ENCODE assay signal across 26 cellular contexts in genomic region chr5:166441-167372, GRCh38. TPM values are rescaled to one million over a fixed set of nuclear protein-coding genes. Genes with fewer than 3 reads are reported as not detected.
DNase-seq lines count a peak whose midpoint lies in the region; FAIRE-seq and TF ChIP-seq lines count a peak whose summit lies in the region.
"Had no signal": no experiment of that assay in that cellular context is flagged by ENCODE, and none has a peak within 500 bp of the region (broad histone marks: within the 10 kb centered on the region; RNA-seq: fewer than 3 reads in every experiment).

No MANE protein-coding gene starts in this region.

- H3K27me3 Mint-ChIP-seq in osteocyte (ENCODE audit: unreplicated experiment): no peaks in the 10 kb centered on the region
- H3K27me3 Mint-ChIP-seq: activated CD4-positive, alpha-beta T cell treated with anti-CD3 and anti-CD28 coated beads for 36 hours; stimulated activated memory B cell treated with anti-CD40 and anti-IgM and Interleukin-4, amounts not matched to agents 10 μg/mL and 1 μg/mL and 100 μg/mL, for 72 hours had no signal

- H3K4me3 Mint-ChIP-seq in osteocyte (ENCODE audit: unreplicated experiment): no peak overlapping the region
- H3K4me3 Mint-ChIP-seq: activated CD4-positive, alpha-beta T cell treated with anti-CD3 and anti-CD28 coated beads for 36 hours; naive thymus-derived CD8-positive, alpha-beta T cell; stimulated activated memory B cell treated with anti-CD40 and anti-IgM and Interleukin-4, amounts not matched to agents 10 μg/mL and 1 μg/mL and 100 μg/mL, for 72 hours had no signal

- H3K9me3 ChIP-seq in BE2C: no peaks in the 10 kb centered on the region
- H3K9me3 ChIP-seq in kidney (ENCODE audit: control insufficient read depth in 1 of 2, low read length in 2 of 2): no peaks in the 10 kb centered on the region
- H3K9me3 ChIP-seq: thoracic aorta had no signal

- H3K27ac ChIP-seq in VCaP (peak overlapping the region; percentile 75), kidney (ENCODE audit: low read depth in 2 of 2, low read length in 2 of 2) (no peak overlapping the region)
- H3K27ac ChIP-seq: parathyroid adenoma, thoracic aorta had no signal

- intact Hi-C loops in kidney (cut with DNase I): no loop called here

- H3K36me3 Mint-ChIP-seq in osteocyte (ENCODE audit: unreplicated experiment): no peaks in the 10 kb centered on the region
- H3K36me3 Mint-ChIP-seq: naive thymus-derived CD8-positive, alpha-beta T cell; stimulated activated memory B cell treated with anti-CD40 and anti-IgM and Interleukin-4, amounts not matched to agents 10 μg/mL and 1 μg/mL and 100 μg/mL, for 72 hours had no signal

- H3K9me3 Mint-ChIP-seq in osteocyte (ENCODE audit: unreplicated experiment): no peaks in the 10 kb centered on the region
- H3K9me3 Mint-ChIP-seq: naive thymus-derived CD8-positive, alpha-beta T cell; stimulated activated memory B cell treated with anti-CD40 and anti-IgM and Interleukin-4, amounts not matched to agents 10 μg/mL and 1 μg/mL and 100 μg/mL, for 72 hours had no signal

- no peak overlapping the region for H3K9ac ChIP-seq in kidney (ENCODE audit: low read length in 2 of 2)
- H3K9ac ChIP-seq: parathyroid adenoma had no signal

- FAIRE-seq in kidney (lab: Jason Lieb, UNC): no peak
- FAIRE-seq: colon, endometrium, GM18507 had no signal

- DNase-seq in BE2C: peak; percentile 4
- peak; percentile 58 for DNase-seq in H7
- no peak for DNase-seq in osteocyte (ENCODE audit: extremely low spot score, unreplicated experiment)
- DNase-seq in dermis blood vessel endothelial cell: no peak
- no peak for DNase-seq in NOMO-1 (lab: John Stamatoyannopoulos, UW; ENCODE audit: unreplicated experiment in 2 of 2)
- DNase-seq in stimulated activated CD4-positive, alpha-beta T cell treated with anti-CD3 and anti-CD28 coated beads, Interleukin-4, amount 100 ng/mL, for 24 hours: no peak
- DNase-seq in kidney: no peak
- DNase-seq: activated CD4-positive, alpha-beta T cell treated with anti-CD3 and anti-CD28 coated beads for 36 hours; brain microvascular endothelial cell; GDM1; KG1; kidney glomerular epithelial cell; mesendoderm; MV-4-11; naive thymus-derived CD8-positive, alpha-beta T cell; NCI-H1694 treated with DMSO at 0.1 percent for 48 hours; NCI-H774; OCI-M1 had no signal

- no peaks in the 10 kb centered on the region for H3K36me3 ChIP-seq in BE2C
- no peaks in the 10 kb centered on the region; the same call in 1 of the 2 replicates for H3K36me3 ChIP-seq in H7 (replicated peaks; ENCODE audit: control insufficient read depth, insufficient read depth, low read length)
- H3K36me3 ChIP-seq in kidney (ENCODE audit: control insufficient read depth in 1 of 2, insufficient read depth in 2 of 2, low read length in 2 of 2): no peaks in the 10 kb centered on the region
- H3K36me3 ChIP-seq: brain microvascular endothelial cell, thoracic aorta had no signal

- peak overlapping the region; percentile 96 for H3K27ac Mint-ChIP-seq in osteocyte (ENCODE audit: unreplicated experiment)
- H3K27ac Mint-ChIP-seq: activated CD4-positive, alpha-beta T cell treated with anti-CD3 and anti-CD28 coated beads for 36 hours; stimulated activated memory B cell treated with anti-CD40 and anti-IgM and Interleukin-4, amounts not matched to agents 10 μg/mL and 1 μg/mL and 100 μg/mL, for 72 hours had no signal

- TF ChIP-seq CTCF in BE2C (IDR thresholded peaks at IDR 0.05; ENCODE audit: low read depth, low read length) (no peak), VCaP (conservative IDR thresholded peaks at IDR 0.05) (no peak), osteocyte (IDR thresholded peaks at IDR 0.05) (no peak), kidney (IDR thresholded peaks at IDR 0.05; ENCODE audit: borderline replicate concordance, extremely low read depth, insufficient read depth) (no peak)

- peaks cover 40% of the 10 kb centered on the region for H3K4me1 Mint-ChIP-seq in osteocyte (ENCODE audit: unreplicated experiment)
- H3K4me1 Mint-ChIP-seq: activated CD4-positive, alpha-beta T cell treated with anti-CD3 and anti-CD28 coated beads for 36 hours; naive thymus-derived CD8-positive, alpha-beta T cell; stimulated activated memory B cell treated with anti-CD40 and anti-IgM and Interleukin-4, amounts not matched to agents 10 μg/mL and 1 μg/mL and 100 μg/mL, for 72 hours had no signal

- no peaks in the 10 kb centered on the region for H3K4me1 ChIP-seq in BE2C
- no peaks in the 10 kb centered on the region for H3K4me1 ChIP-seq in kidney (ENCODE audit: control insufficient read depth in 1 of 2, insufficient read depth in 1 of 2, low read depth in 1 of 2, low read length in 2 of 2)
- H3K4me1 ChIP-seq: parathyroid adenoma had no signal

- H3K4me3 ChIP-seq in BE2C (ENCODE audit: low read depth, low read length): no peak overlapping the region
- no peak overlapping the region for H3K4me3 ChIP-seq in H7 (ENCODE audit: insufficient read depth, low read depth, low read length)
- no peak overlapping the region for H3K4me3 ChIP-seq in kidney (ENCODE audit: low read length in 2 of 2)
- H3K4me3 ChIP-seq: thoracic aorta had no signal

- H3K27me3 ChIP-seq in BE2C: peaks cover under 1% of the 10 kb centered on the region; the same call in 1 of the 2 replicates
- H3K27me3 ChIP-seq in H7 (ENCODE audit: control insufficient read depth, insufficient read depth, low read length): no peaks in the 10 kb centered on the region
- H3K27me3 ChIP-seq: brain microvascular endothelial cell had no signal

RNA-seq across cellular contexts. Expression of gene LRRC14B, which starts 24.6 kb away (rescaled TPM):
- not detected for polyA plus RNA-seq in BE2C (2012; ENCODE audit: insufficient read depth, insufficient read length, low read depth)
- total RNA-seq in H7 (2014; rRNA removed; shearing (Covaris generic)): 0.44 TPM in 1 of 2 replicates, not detected in the other
- not detected in 2 replicates for total RNA-seq in osteocyte
- not detected in 2 replicates for total RNA-seq in dermis blood vessel endothelial cell
- not detected for total RNA-seq in kidney
- polyA plus RNA-seq in kidney (ENCODE audit: insufficient read depth, low read depth, low replicate concordance): not detected
- total RNA-seq: fibroblast of lung; naive thymus-derived CD8-positive, alpha-beta T cell; thoracic aorta had no signal
- polyA plus RNA-seq: fibroblast of lung had no signal

RNA-seq across cellular contexts. Expression of gene CCDC127, which starts 51.2 kb away (rescaled TPM):
- polyA plus RNA-seq in BE2C (2012; ENCODE audit: insufficient read depth, insufficient read length, low read depth): 9.0 TPM
- 3.3 and 4.4 TPM in 2 replicates for total RNA-seq in H7 (2014; rRNA removed; shearing (Covaris generic))
- 9.9 and 11.1 TPM in 2 replicates for total RNA-seq in osteocyte
- total RNA-seq in dermis blood vessel endothelial cell: 5.6 and 6.7 TPM in 2 replicates
- total RNA-seq in kidney: 5.9 TPM
- polyA plus RNA-seq in kidney (ENCODE audit: insufficient read depth, low read depth, low replicate concordance): 3.2 TPM

RNA-seq across cellular contexts. Expression of gene SDHA, which starts 51.4 kb away (rescaled TPM):
- polyA plus RNA-seq in BE2C (2012; ENCODE audit: insufficient read depth, insufficient read length, low read depth): 143 TPM
- total RNA-seq in H7 (2014; rRNA removed; shearing (Covaris generic)): 93.4 and 112 TPM in 2 replicates
- 130 and 136 TPM in 2 replicates for total RNA-seq in osteocyte
- total RNA-seq in dermis blood vessel endothelial cell: 123 and 196 TPM in 2 replicates
- 135 TPM for total RNA-seq in kidney
- 256 TPM for polyA plus RNA-seq in kidney (ENCODE audit: insufficient read depth, low read depth, low replicate concordance)

Comparison
In these comparisons a context has a peak if more than half of its experiments do, and no peak if none do; other contexts are left out.
1. DNase-seq: peak in BE2C (single experiment) and H7 (single experiment); none in osteocyte (single experiment), dermis blood vessel endothelial cell (single experiment), NOMO-1 (0 of 2), stimulated activated CD4-positive, alpha-beta T cell treated with anti-CD3 and anti-CD28 coated beads, Interleukin-4, amount 100 ng/mL, for 24 hours (single experiment) and kidney (single experiment).